ENCODE assay signal across 30 cellular contexts in the genomic region with DNA sequence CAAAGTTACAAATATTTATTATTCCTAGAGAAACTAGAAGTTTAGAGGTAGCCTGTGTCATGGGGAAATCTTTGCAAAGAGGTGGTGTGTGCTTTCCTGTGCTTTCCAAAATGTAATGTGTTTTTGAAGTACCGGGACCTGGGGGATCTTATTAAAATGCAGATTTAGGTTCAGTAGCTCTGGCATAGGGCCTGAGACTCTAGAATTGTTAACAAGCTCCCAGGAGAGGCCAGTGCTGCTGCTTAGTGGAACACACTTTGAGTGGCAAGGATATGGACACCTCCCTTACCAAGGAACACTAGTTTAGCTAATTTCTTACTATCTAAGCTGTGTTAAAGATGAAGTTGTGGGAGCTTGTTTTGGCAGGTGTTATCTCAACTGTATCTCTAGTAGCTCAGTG.
"Had no signal": no experiment of that assay in that cellular context is flagged by ENCODE, and none has a peak within 500 bp of the region (broad histone marks: within the 10 kb centered on the region; RNA-seq: fewer than 3 reads in every experiment).

No MANE protein-coding gene starts in this region.

- H3K36me3 Mint-ChIP-seq: mesothelial cell of epicardium; naive B cell; stimulated activated effector memory CD8-positive, alpha-beta T cell treated with anti-CD3 and anti-CD28 coated beads, Interleukin-12 subunit alpha, Interleukin-12 subunit beta, amount 100 ng/mL, for 72 hours had no signal

- H3K4me1 Mint-ChIP-seq: activated T-helper 17 cell treated with anti-CD3 and anti-CD28 coated beads, Interleukin-2, amount 50 U/mL, for 72 hours; naive B cell; nephron progenitor cell; stimulated activated effector memory CD8-positive, alpha-beta T cell treated with anti-CD3 and anti-CD28 coated beads, Interleukin-12 subunit alpha, Interleukin-12 subunit beta, amount 100 ng/mL, for 72 hours had no signal

- ATAC-seq: activated CD4-positive, CD25-positive, alpha-beta regulatory T cell treated with anti-CD3 and anti-CD28 coated beads, Interleukin-2, amount 50 U/mL, for 24 hours; activated T-helper 17 cell treated with anti-CD3 and anti-CD28 coated beads, Interleukin-2, amount 50 U/mL, for 72 hours; effector memory CD8-positive, alpha-beta T cell; gastroesophageal sphincter; heart left ventricle; left cardiac atrium; pancreas; sciatic nerve; stimulated activated effector memory CD8-positive, alpha-beta T cell treated with anti-CD3 and anti-CD28 coated beads, Interleukin-12 subunit alpha, Interleukin-12 subunit beta, amount 100 ng/mL, for 72 hours had no signal

- DNase-seq: activated CD4-positive, alpha-beta T cell treated with anti-CD3 and anti-CD28 coated beads for 48 hours; activated CD4-positive, alpha-beta T cell treated with anti-CD3 and anti-CD28 coated beads, Interleukin-2, amount 50 U/mL, for 48 hours; activated CD8-positive, alpha-beta memory T cell treated with anti-CD3 and anti-CD28 coated beads, Interleukin-2, amount 50 U/mL, for 48 hours; activated gamma-delta T cell treated with Interleukin-2 at 50 U/mL for 16 hours; activated naive CD4-positive, alpha-beta T cell treated with anti-CD3 and anti-CD28 coated beads, Interleukin-2, amount 50 U/mL, for 16 hours; activated T-cell treated with anti-CD3 and anti-CD28 coated beads, Interleukin-2, amount 50 U/mL, for 24 hours; amniotic stem cell; caudate nucleus; cortex of kidney; effector memory CD8-positive, alpha-beta T cell; heart left ventricle; left cardiac atrium; naive B cell; nephron progenitor cell; nucleus accumbens; pancreas; retina; stimulated activated CD4-positive, alpha-beta T cell treated with anti-CD3 and anti-CD28 coated beads, Interleukin-12 subunit alpha, Interleukin-12 subunit beta, amount 100 ng/mL, for 4 hours; stimulated activated CD4-positive, alpha-beta T cell treated with anti-CD3 and anti-CD28 coated beads, Interleukin-4, amount 100 ng/mL, for 24 hours; trophoblast cell had no signal

- H3K27me3 Mint-ChIP-seq: activated T-cell treated with anti-CD3 and anti-CD28 coated beads, Interleukin-2, amount 50 U/mL, for 24 hours; activated T-helper 17 cell treated with anti-CD3 and anti-CD28 coated beads, Interleukin-2, amount 50 U/mL, for 72 hours; effector memory CD8-positive, alpha-beta T cell; naive B cell; stimulated activated naive CD8-positive, alpha-beta T cell treated with anti-CD3 and anti-CD28 coated beads, Interleukin-15, Interleukin-2, amounts not matched to agents 100 ng/mL and 50 ng/mL, for 24 hours had no signal

- H3K4me3 ChIP-seq: gastroesophageal sphincter, heart left ventricle, pancreas, prostate gland, skin epidermis, thoracic aorta had no signal

- H3K36me3 ChIP-seq: gastroesophageal sphincter, heart left ventricle, pancreas, prostate gland, thoracic aorta had no signal

- H3K27me3 ChIP-seq: gastroesophageal sphincter, heart left ventricle, pancreas had no signal

- H3K4me1 ChIP-seq: gastroesophageal sphincter, heart left ventricle, pancreas, prostate gland had no signal

- H3K9me3 ChIP-seq: gastroesophageal sphincter, pancreas, prostate gland, thoracic aorta had no signal

- H3K9me3 Mint-ChIP-seq: activated T-cell treated with anti-CD3 and anti-CD28 coated beads, Interleukin-2, amount 50 U/mL, for 24 hours; activated T-helper 17 cell treated with anti-CD3 and anti-CD28 coated beads, Interleukin-2, amount 50 U/mL, for 72 hours; mesothelial cell of epicardium; nephron progenitor cell; stimulated activated naive CD8-positive, alpha-beta T cell treated with anti-CD3 and anti-CD28 coated beads, Interleukin-15, Interleukin-2, amounts not matched to agents 100 ng/mL and 50 ng/mL, for 24 hours had no signal

- H3K4me3 Mint-ChIP-seq: activated T-cell treated with anti-CD3 and anti-CD28 coated beads, Interleukin-2, amount 50 U/mL, for 24 hours; activated T-helper 17 cell treated with anti-CD3 and anti-CD28 coated beads, Interleukin-2, amount 50 U/mL, for 72 hours; effector memory CD8-positive, alpha-beta T cell; mesothelial cell of epicardium; naive B cell; nephron progenitor cell; stimulated activated effector memory CD8-positive, alpha-beta T cell treated with anti-CD3 and anti-CD28 coated beads, Interleukin-12 subunit alpha, Interleukin-12 subunit beta, amount 100 ng/mL, for 72 hours; stimulated activated naive CD8-positive, alpha-beta T cell treated with anti-CD3 and anti-CD28 coated beads, Interleukin-15, Interleukin-2, amounts not matched to agents 100 ng/mL and 50 ng/mL, for 24 hours had no signal

- H3K27ac Mint-ChIP-seq: activated T-cell treated with anti-CD3 and anti-CD28 coated beads, Interleukin-2, amount 50 U/mL, for 24 hours; activated T-helper 17 cell treated with anti-CD3 and anti-CD28 coated beads, Interleukin-2, amount 50 U/mL, for 72 hours; effector memory CD8-positive, alpha-beta T cell; naive B cell; nephron progenitor cell; stimulated activated effector memory CD8-positive, alpha-beta T cell treated with anti-CD3 and anti-CD28 coated beads, Interleukin-12 subunit alpha, Interleukin-12 subunit beta, amount 100 ng/mL, for 72 hours; stimulated activated naive CD8-positive, alpha-beta T cell treated with anti-CD3 and anti-CD28 coated beads, Interleukin-15, Interleukin-2, amounts not matched to agents 100 ng/mL and 50 ng/mL, for 24 hours had no signal

- H3K27ac ChIP-seq: gastroesophageal sphincter, heart left ventricle, pancreas, prostate gland, skin epidermis, thoracic aorta had no signal
